12 cellular contexts compared by ENCODE assay signal in genomic region chr2:19987936-19988335, GRCh38. TPM values are rescaled to one million over a fixed set of nuclear protein-coding genes. Genes with fewer than 3 reads are reported as not detected.
DNase-seq lines count a peak whose midpoint lies in the region; ATAC-seq and TF ChIP-seq lines count a peak whose summit lies in the region.
"Had no signal": no experiment of that assay in that cellular context is flagged by ENCODE, and none has a peak within 500 bp of the region (broad histone marks: within the 10 kb centered on the region; RNA-seq: fewer than 3 reads in every experiment).

No MANE protein-coding gene starts in this region.

- no peak for TF ChIP-seq POLR2A in gastrocnemius medialis (IDR thresholded peaks at IDR 0.05)

- peaks cover 0 to 7% (median 0%) of the 10 kb centered on the region in 3 donors for H3K27me3 ChIP-seq in gastrocnemius medialis

- no peaks in the 10 kb centered on the region for H3K27me3 Mint-ChIP-seq in activated naive CD8-positive, alpha-beta T cell
- H3K27me3 Mint-ChIP-seq in activated naive CD8-positive, alpha-beta T cell treated with anti-CD3 and anti-CD28 coated beads for 36 hours, result peaks cover 12% of the 10 kb centered on the region
- no peaks in the 10 kb centered on the region for H3K27me3 Mint-ChIP-seq in osteocyte (ENCODE audit: unreplicated experiment)

- peaks cover 11 to 19% of the 10 kb centered on the region in 2 donors for H3K4me1 ChIP-seq in gastrocnemius medialis

- H3K9me3 Mint-ChIP-seq in activated naive CD8-positive, alpha-beta T cell (ENCODE audit: low read depth), result no peaks in the 10 kb centered on the region
- H3K9me3 Mint-ChIP-seq in activated naive CD8-positive, alpha-beta T cell treated with anti-CD3 and anti-CD28 coated beads for 36 hours, result no peaks in the 10 kb centered on the region
- H3K9me3 Mint-ChIP-seq in stimulated activated effector memory CD8-positive, alpha-beta T cell treated with anti-CD3 and anti-CD28 coated beads, Interleukin-12 subunit alpha, Interleukin-12 subunit beta, amount 100 ng/mL, for 72 hours, result no peaks in the 10 kb centered on the region
- H3K9me3 Mint-ChIP-seq in osteocyte (ENCODE audit: unreplicated experiment), result no peaks in the 10 kb centered on the region
- H3K9me3 Mint-ChIP-seq: activated CD4-positive, alpha-beta memory T cell treated with anti-CD3 and anti-CD28 coated beads for 36 hours had no signal

- peak; percentile 61 for ATAC-seq in HG02852 (IDR thresholded peaks at IDR 0.05; ENCODE audit: unreplicated experiment)
- ATAC-seq in stimulated activated effector memory CD8-positive, alpha-beta T cell treated with anti-CD3 and anti-CD28 coated beads, Interleukin-12 subunit alpha, Interleukin-12 subunit beta, amount 100 ng/mL, for 72 hours, result no peak
- no peak for ATAC-seq in gastrocnemius medialis

- intact Hi-C loops in gastrocnemius medialis (cut with DNase I; ENCODE audit: low total_unique reads), result no loop called here

- no peak overlapping the region for H3K27ac Mint-ChIP-seq in activated naive CD8-positive, alpha-beta T cell
- H3K27ac Mint-ChIP-seq in activated naive CD8-positive, alpha-beta T cell treated with anti-CD3 and anti-CD28 coated beads for 36 hours, result no peak overlapping the region
- no peak overlapping the region for H3K27ac Mint-ChIP-seq in stimulated activated effector memory CD8-positive, alpha-beta T cell treated with anti-CD3 and anti-CD28 coated beads, Interleukin-12 subunit alpha, Interleukin-12 subunit beta, amount 100 ng/mL, for 72 hours
- H3K27ac Mint-ChIP-seq in osteocyte (ENCODE audit: unreplicated experiment), result no peak overlapping the region
- H3K27ac Mint-ChIP-seq: activated CD4-positive, alpha-beta memory T cell treated with anti-CD3 and anti-CD28 coated beads for 36 hours had no signal

- H3K36me3 Mint-ChIP-seq in activated naive CD8-positive, alpha-beta T cell, result peaks cover 7% of the 10 kb centered on the region
- H3K36me3 Mint-ChIP-seq in activated naive CD8-positive, alpha-beta T cell treated with anti-CD3 and anti-CD28 coated beads for 36 hours, result peaks cover 20% of the 10 kb centered on the region
- peaks cover 20% of the 10 kb centered on the region for H3K36me3 Mint-ChIP-seq in stimulated activated effector memory CD8-positive, alpha-beta T cell treated with anti-CD3 and anti-CD28 coated beads, Interleukin-12 subunit alpha, Interleukin-12 subunit beta, amount 100 ng/mL, for 72 hours
- peaks cover 12% of the 10 kb centered on the region for H3K36me3 Mint-ChIP-seq in osteocyte (ENCODE audit: unreplicated experiment)

- DNase-seq in activated naive CD8-positive, alpha-beta T cell treated with anti-CD3 and anti-CD28 coated beads for 36 hours, result no peak
- peak; percentile 78 for DNase-seq in MV-4-11 (lab: John Stamatoyannopoulos, UW)
- no peak for DNase-seq in stimulated activated effector memory CD8-positive, alpha-beta T cell treated with anti-CD3 and anti-CD28 coated beads, Interleukin-12 subunit alpha, Interleukin-12 subunit beta, amount 100 ng/mL, for 72 hours (ENCODE audit: low spot score in 2 of 2)
- DNase-seq in gastrocnemius medialis, result no peak
- DNase-seq in osteocyte (ENCODE audit: extremely low spot score, unreplicated experiment), result no peak
- no peak for DNase-seq in NCI-H1105 treated with DMSO at 0.1 percent for 48 hours (lab: John Stamatoyannopoulos, UW)
- DNase-seq: ACHN; activated CD4-positive, alpha-beta memory T cell treated with anti-CD3 and anti-CD28 coated beads for 36 hours; NCI-H524 had no signal

- TF ChIP-seq CTCF in gastrocnemius medialis (IDR thresholded peaks at IDR 0.05 in 4 of 5, conservative IDR thresholded peaks at IDR 0.05 in 1 of 5) (no peak), osteocyte (IDR thresholded peaks at IDR 0.05) (no peak)

- no peaks in the 10 kb centered on the region for H3K36me3 ChIP-seq in gastrocnemius medialis

- H3K4me3 ChIP-seq in gastrocnemius medialis, result no peak overlapping the region
- H3K4me3 ChIP-seq: lung had no signal

- H3K27ac ChIP-seq in gastrocnemius medialis, result no peak overlapping the region

- peaks cover 31% of the 10 kb centered on the region for H3K4me1 Mint-ChIP-seq in activated naive CD8-positive, alpha-beta T cell (ENCODE audit: low read depth)
- H3K4me1 Mint-ChIP-seq in activated naive CD8-positive, alpha-beta T cell treated with anti-CD3 and anti-CD28 coated beads for 36 hours, result peaks cover 24% of the 10 kb centered on the region
- peaks cover 34% of the 10 kb centered on the region for H3K4me1 Mint-ChIP-seq in stimulated activated effector memory CD8-positive, alpha-beta T cell treated with anti-CD3 and anti-CD28 coated beads, Interleukin-12 subunit alpha, Interleukin-12 subunit beta, amount 100 ng/mL, for 72 hours
- H3K4me1 Mint-ChIP-seq in osteocyte (ENCODE audit: unreplicated experiment), result peaks cover 22% of the 10 kb centered on the region

- H3K4me3 Mint-ChIP-seq in activated naive CD8-positive, alpha-beta T cell, result peak overlapping the region; percentile 95
- H3K4me3 Mint-ChIP-seq in activated naive CD8-positive, alpha-beta T cell treated with anti-CD3 and anti-CD28 coated beads for 36 hours, result no peak overlapping the region
- H3K4me3 Mint-ChIP-seq in stimulated activated effector memory CD8-positive, alpha-beta T cell treated with anti-CD3 and anti-CD28 coated beads, Interleukin-12 subunit alpha, Interleukin-12 subunit beta, amount 100 ng/mL, for 72 hours, result peak overlapping the region; percentile 86
- H3K4me3 Mint-ChIP-seq in osteocyte (ENCODE audit: unreplicated experiment), result no peak overlapping the region

- H3K9me3 ChIP-seq in gastrocnemius medialis, result no peaks in the 10 kb centered on the region

- in situ Hi-C loops in gastrocnemius medialis (cut with MboI; ENCODE audit: low sequenced_read_pairs in 4 of 4), result no loop called here

RNA-seq across cellular contexts. Expression of gene WDR35, which starts 2.0 kb away (rescaled TPM):
- total RNA-seq in activated naive CD8-positive, alpha-beta T cell treated with anti-CD3 and anti-CD28 coated beads for 36 hours, result 10 to 100 TPM; 10.1 to 10.2 TPM
- 1 to 10 TPM; 3.3 to 4.5 (median 3.7) TPM for total RNA-seq in gastrocnemius medialis
- 11.0 and 11.4 TPM in 2 replicates for total RNA-seq in osteocyte

RNA-seq across cellular contexts. Expression of gene MATN3, which starts 24.5 kb away (rescaled TPM):
- not detected for total RNA-seq in activated naive CD8-positive, alpha-beta T cell treated with anti-CD3 and anti-CD28 coated beads for 36 hours
- total RNA-seq in gastrocnemius medialis (under 1 TPM in 3 of 4 donors, not detected in 1; 0.26 to 0.35 (median 0.34) TPM), osteocyte (12.2 and 12.8 TPM in 2 replicates)
- total RNA-seq: activated CD4-positive, alpha-beta memory T cell treated with anti-CD3 and anti-CD28 coated beads for 36 hours had no signal

Comparison
In these comparisons a context has a peak if more than half of its experiments do, and no peak if none do; other contexts are left out.
1. H3K4me3 Mint-ChIP-seq: peak in activated naive CD8-positive, alpha-beta T cell (single experiment) and stimulated activated effector memory CD8-positive, alpha-beta T cell treated with anti-CD3 and anti-CD28 coated beads, Interleukin-12 subunit alpha, Interleukin-12 subunit beta, amount 100 ng/mL, for 72 hours (single experiment); none in activated naive CD8-positive, alpha-beta T cell treated with anti-CD3 and anti-CD28 coated beads for 36 hours (single experiment) and osteocyte (single experiment).